In the genomic region with DNA sequence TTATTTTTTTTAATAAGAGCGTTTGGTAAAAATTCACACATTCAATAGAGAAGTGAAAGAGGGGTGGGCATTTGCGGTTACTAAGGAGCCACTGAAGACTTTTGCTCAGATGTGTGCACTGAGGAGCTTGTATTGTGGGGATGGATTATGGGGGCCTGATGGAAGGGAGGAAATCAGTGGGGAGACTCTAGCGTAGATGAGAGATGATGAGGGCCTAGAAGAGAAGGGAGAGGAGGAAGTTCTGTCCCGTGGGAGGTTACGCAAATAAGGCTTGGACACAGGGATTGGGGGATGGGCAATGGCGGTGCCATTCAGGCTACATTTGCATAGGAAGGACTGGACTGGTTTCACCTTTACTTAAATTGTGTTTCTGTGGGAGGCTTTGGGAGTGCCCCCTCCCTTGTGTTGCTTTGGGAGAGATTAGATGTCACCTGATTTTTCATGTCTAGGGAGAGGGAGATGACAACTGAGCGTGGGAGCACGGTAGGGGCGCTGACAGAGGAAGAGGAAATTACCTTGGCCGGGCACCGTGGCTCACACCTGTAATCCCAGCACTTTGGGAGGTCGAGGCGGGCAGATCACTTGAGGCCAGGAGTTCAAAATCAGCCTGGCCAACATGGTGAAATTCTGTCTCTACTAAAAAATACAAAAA, we compare ENCODE assay signal across 10 cellular contexts. TPM values are rescaled to one million over a fixed set of nuclear protein-coding genes. Genes with fewer than 3 reads are reported as not detected.
DNase-seq lines count a peak whose midpoint lies in the region; ATAC-seq and TF ChIP-seq lines count a peak whose summit lies in the region.
"Had no signal": no experiment of that assay in that cellular context is flagged by ENCODE, and none has a peak within 500 bp of the region (broad histone marks: within the 10 kb centered on the region; RNA-seq: fewer than 3 reads in every experiment).

No MANE protein-coding gene starts in this region.

- H3K9ac ChIP-seq in SU-DHL-6 (ENCODE audit: low read length) (no peak overlapping the region), liver (ENCODE audit: low read depth in 1 of 2, low read length in 2 of 2) (no peak overlapping the region)

- H3K27ac ChIP-seq in SU-DHL-6 (ENCODE audit: low read depth, low read length) (peak overlapping the region; percentile 27; the same call in 1 of the 2 replicates), liver (ENCODE audit: low read depth in 1 of 2, low read length in 2 of 2) (no peak overlapping the region)

- no peak overlapping the region for H2AFZ ChIP-seq in SU-DHL-6 (ENCODE audit: low read depth, low read length, severe bottlenecking)

- H3K4me1 ChIP-seq in liver (ENCODE audit: control insufficient read depth in 4 of 4, insufficient read depth in 4 of 4, low read length in 3 of 4) (peaks cover 3 to 22% (median 11%) of the 10 kb centered on the region in 4 donors), Caco-2 (no peaks in the 10 kb centered on the region), BE2C (no peaks in the 10 kb centered on the region)

- peaks cover 9% of the 10 kb centered on the region for H3K36me3 Mint-ChIP-seq in Caco-2 (ENCODE audit: insufficient read depth, unreplicated experiment)
- H3K36me3 Mint-ChIP-seq: activated CD4-positive, alpha-beta memory T cell treated with anti-CD3 and anti-CD28 coated beads for 36 hours had no signal

- no peaks in the 10 kb centered on the region for H4K20me1 ChIP-seq in SU-DHL-6 (ENCODE audit: low read depth, low read length)

- peak overlapping the region; percentile 20 for H3K4me2 ChIP-seq in SU-DHL-6 (ENCODE audit: low read depth, low read length, poor library complexity, severe bottlenecking)

- peaks cover 19% of the 10 kb centered on the region; the same call in 1 of the 2 replicates for H3F3A ChIP-seq in SU-DHL-6 (ENCODE audit: insufficient read depth)

- peak; percentile 24 for DNase-seq in stimulated activated naive CD8-positive, alpha-beta T cell treated with anti-CD3 and anti-CD28 coated beads, Interleukin-15, Interleukin-2, amounts not matched to agents 100 U/mL and 50 U/mL, for 24 hours
- DNase-seq in stimulated activated naive CD8-positive, alpha-beta T cell treated with anti-CD3 and anti-CD28 coated beads, Interleukin-15, amount 100 ng/mL, for 72 hours = no peak
- DNase-seq in Caco-2 = no peak
- DNase-seq in BE2C = no peak
- no peak for DNase-seq in NCI-H1436 (lab: John Stamatoyannopoulos, UW)
- DNase-seq: activated CD4-positive, alpha-beta memory T cell treated with anti-CD3 and anti-CD28 coated beads for 36 hours had no signal

- TF ChIP-seq RAD21 in liver (IDR thresholded peaks at IDR 0.05) = no peak

- H3K79me2 ChIP-seq in SU-DHL-6 (ENCODE audit: insufficient read depth, low read length) = no peaks in the 10 kb centered on the region

- CTCF ChIA-PET in Caco-2 (lab: Charles Lee) = no interaction called here

- BruUV-seq in Caco-2 (replicated peaks; lab: Mats Ljungman, UMichigan) = no TSS peak

- H3K4me1 Mint-ChIP-seq in stimulated activated naive CD8-positive, alpha-beta T cell treated with anti-CD3 and anti-CD28 coated beads, Interleukin-15, amount 100 ng/mL, for 72 hours = peaks cover 34% of the 10 kb centered on the region
- H3K4me1 Mint-ChIP-seq in Caco-2 (ENCODE audit: low read depth, unreplicated experiment) = peaks cover 14% of the 10 kb centered on the region

- H3K4me3 ChIP-seq in SU-DHL-6 (ENCODE audit: insufficient read depth, low read length, poor library complexity, severe bottlenecking) (no peak overlapping the region), liver (ENCODE audit: low read depth in 1 of 3, low read length in 3 of 3) (no peak overlapping the region), Caco-2 (ENCODE audit: low read depth, low read length) (no peak overlapping the region), BE2C (ENCODE audit: low read depth, low read length) (no peak overlapping the region)

- H3K9me3 Mint-ChIP-seq in stimulated activated naive CD8-positive, alpha-beta T cell treated with anti-CD3 and anti-CD28 coated beads, Interleukin-15, amount 100 ng/mL, for 72 hours = no peaks in the 10 kb centered on the region
- H3K9me3 Mint-ChIP-seq in Caco-2 (ENCODE audit: unreplicated experiment) = no peaks in the 10 kb centered on the region
- H3K9me3 Mint-ChIP-seq: activated CD4-positive, alpha-beta memory T cell treated with anti-CD3 and anti-CD28 coated beads for 36 hours had no signal

- H3K27me3 Mint-ChIP-seq in stimulated activated naive CD8-positive, alpha-beta T cell treated with anti-CD3 and anti-CD28 coated beads, Interleukin-15, amount 100 ng/mL, for 72 hours = peaks cover 33% of the 10 kb centered on the region
- peaks cover 11% of the 10 kb centered on the region for H3K27me3 Mint-ChIP-seq in Caco-2 (ENCODE audit: insufficient read depth, unreplicated experiment)

- no peak for TF ChIP-seq CTCF in SU-DHL-6 (IDR thresholded peaks at IDR 0.05; ENCODE audit: insufficient read depth, low read length, poor library complexity, severe bottlenecking)
- TF ChIP-seq CTCF in liver (IDR thresholded peaks at IDR 0.05; ENCODE audit: low read depth, low read length, missing input control) = no peak
- no peak for TF ChIP-seq CTCF in Caco-2 (IDR thresholded peaks at IDR 0.05; ENCODE audit: insufficient read depth in 1 of 2, low read depth in 1 of 2, low read length in 1 of 2, severe bottlenecking in 1 of 2, unreplicated experiment in 1 of 2)
- no peak for TF ChIP-seq CTCF in BE2C (IDR thresholded peaks at IDR 0.05; ENCODE audit: low read depth, low read length)

- no peaks in the 10 kb centered on the region for H3K27me3 ChIP-seq in SU-DHL-6 (ENCODE audit: low read length)
- no peaks in the 10 kb centered on the region for H3K27me3 ChIP-seq in liver (ENCODE audit: control insufficient read depth in 4 of 4, insufficient read depth in 4 of 4, low read length in 3 of 4)
- H3K27me3 ChIP-seq in Caco-2 (replicated peaks; ENCODE audit: control insufficient read depth, insufficient read depth, low read length) = no peaks in the 10 kb centered on the region
- no peaks in the 10 kb centered on the region for H3K27me3 ChIP-seq in BE2C

- no peaks in the 10 kb centered on the region for H3K9me2 ChIP-seq in SU-DHL-6 (replicated peaks; ENCODE audit: insufficient read depth, low read length)

- intact Hi-C loops in Caco-2 (cut with micrococcal nuclease; ENCODE audit: unreplicated experiment) = no loop called here

- H3K36me3 ChIP-seq in SU-DHL-6 (ENCODE audit: low read length) = no peaks in the 10 kb centered on the region
- H3K36me3 ChIP-seq in liver (ENCODE audit: control insufficient read depth in 4 of 4, insufficient read depth in 3 of 4, low read depth in 1 of 4, low read length in 3 of 4) = no peaks in the 10 kb centered on the region
- no peaks in the 10 kb centered on the region for H3K36me3 ChIP-seq in Caco-2 (ENCODE audit: control insufficient read depth, insufficient read depth, low read length)
- H3K36me3 ChIP-seq in BE2C = no peaks in the 10 kb centered on the region

- H3K27ac Mint-ChIP-seq in stimulated activated naive CD8-positive, alpha-beta T cell treated with anti-CD3 and anti-CD28 coated beads, Interleukin-15, amount 100 ng/mL, for 72 hours = no peak overlapping the region
- no peak overlapping the region for H3K27ac Mint-ChIP-seq in Caco-2 (ENCODE audit: unreplicated experiment)
- H3K27ac Mint-ChIP-seq: activated CD4-positive, alpha-beta memory T cell treated with anti-CD3 and anti-CD28 coated beads for 36 hours had no signal

- ATAC-seq in stimulated activated naive CD8-positive, alpha-beta T cell treated with anti-CD3 and anti-CD28 coated beads, Interleukin-15, Interleukin-2, amounts not matched to agents 100 U/mL and 50 U/mL, for 24 hours = no peak
- ATAC-seq in stimulated activated naive CD8-positive, alpha-beta T cell treated with anti-CD3 and anti-CD28 coated beads, Interleukin-15, amount 100 ng/mL, for 72 hours = no peak
- no peak for ATAC-seq in GM18870 (IDR thresholded peaks at IDR 0.05; ENCODE audit: unreplicated experiment)

- no peak overlapping the region for H3K4me3 Mint-ChIP-seq in stimulated activated naive CD8-positive, alpha-beta T cell treated with anti-CD3 and anti-CD28 coated beads, Interleukin-15, amount 100 ng/mL, for 72 hours
- H3K4me3 Mint-ChIP-seq in Caco-2 (ENCODE audit: unreplicated experiment) = no peak overlapping the region

- no peaks in the 10 kb centered on the region for H3K9me3 ChIP-seq in SU-DHL-6 (ENCODE audit: insufficient read depth, low read length)
- no peaks in the 10 kb centered on the region for H3K9me3 ChIP-seq in liver (ENCODE audit: control insufficient read depth in 4 of 4, low read length in 3 of 4)
- no peaks in the 10 kb centered on the region for H3K9me3 ChIP-seq in Caco-2
- no peaks in the 10 kb centered on the region for H3K9me3 ChIP-seq in BE2C

- POLR2A ChIA-PET in Caco-2 (lab: Charles Lee) = no interaction called here

- WGBS in liver = 51% methylated on average over 13 of the region's 13 CpGs

TF ChIP-seq in liver, 16 proteins besides CTCF, POLR2A, EP300 and RAD21:
- TF ChIP-seq RXRA (IDR thresholded peaks at IDR 0.05) (no peak), YY1 (IDR thresholded peaks at IDR 0.05) (peak; percentile 22)

RNA-seq across cellular contexts. Expression of gene HIP1, which starts 2.2 kb away (rescaled TPM):
- 10 to 100 TPM in 1 of 2 donors, 1 to 10 TPM in 1; 3.8 to 13.6 TPM for total RNA-seq in liver
- 1 to 10 TPM; 5.8 to 9.7 TPM for polyA plus RNA-seq in liver
- total RNA-seq in Caco-2 (2022) = 13.7 and 14.8 TPM in 2 replicates
- 5.5 TPM for polyA plus RNA-seq in BE2C (2012; ENCODE audit: insufficient read depth, insufficient read length, low read depth)

RNA-seq across cellular contexts. Expression of gene CCL26, which starts 31.0 kb away (rescaled TPM):
- total RNA-seq in liver (not detected), Caco-2 (2022) (not detected in 2 replicates)
- polyA plus RNA-seq in liver = under 1 TPM; 0.09 to 0.33 TPM
- polyA plus RNA-seq in BE2C (2012; ENCODE audit: insufficient read depth, insufficient read length, low read depth) = not detected
- total RNA-seq: astrocyte had no signal
